In the genomic region with DNA sequence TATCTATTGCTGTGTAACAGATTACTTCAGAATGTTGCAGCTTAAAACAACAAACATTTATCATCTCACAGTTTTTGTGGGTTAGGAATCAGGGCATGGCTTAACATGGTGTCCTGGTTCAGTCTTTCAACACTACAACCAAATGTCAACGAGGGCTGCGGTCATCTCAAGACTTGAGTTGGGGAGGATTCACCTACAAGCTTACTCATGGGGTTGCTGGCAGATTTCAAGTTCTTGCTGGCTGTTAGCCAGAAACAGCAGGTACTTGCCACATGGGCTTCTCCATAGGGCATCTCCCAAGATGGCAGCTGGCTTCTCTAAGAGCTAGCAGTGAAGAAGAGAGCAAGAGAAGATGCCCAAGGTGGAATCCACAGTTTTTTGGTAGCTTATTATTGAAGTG, we compare ENCODE assay signal across 23 cellular contexts. TPM values are rescaled to one million over a fixed set of nuclear protein-coding genes. Genes with fewer than 3 reads are reported as not detected.
"Had no signal": no experiment of that assay in that cellular context is flagged by ENCODE, and none has a peak within 500 bp of the region (broad histone marks: within the 10 kb centered on the region; RNA-seq: fewer than 3 reads in every experiment).

No MANE protein-coding gene starts in this region.

- DNase-seq: activated CD4-positive, alpha-beta T cell treated with anti-CD3 and anti-CD28 coated beads, Interleukin-2, amount 10 ng/mL, durations not matched to agents 24 days and 14 days; activated CD4-positive, alpha-beta T cell treated with anti-CD3 and anti-CD28 coated beads, Interleukin-2, amount 50 U/mL, for 48 hours; activated CD4-positive, CD25-positive, alpha-beta regulatory T cell treated with anti-CD3 and anti-CD28 coated beads, Interleukin-2, amount 50 U/mL, for 72 hours; activated CD8-positive, alpha-beta memory T cell treated with anti-CD3 and anti-CD28 coated beads, Interleukin-2, amount 10 ng/mL, durations not matched to agents 7 days and 5 days; activated effector memory CD4-positive, alpha-beta T cell treated with Interleukin-2 at 50 U/mL for 16 hours; activated naive CD4-positive, alpha-beta T cell; activated T-cell treated with anti-CD3 and anti-CD28 coated beads, Interleukin-2, amount 50 U/mL, for 24 hours; amniotic stem cell; body of pancreas; NCI-H1092; NCI-H1417; NCI-H1930; NCI-H345; NCI-H510A; NCI-H526 treated with DMSO at 0.1 percent for 48 hours; SHP77 had no signal

- H3K4me1 ChIP-seq: ascending aorta, body of pancreas had no signal

- FAIRE-seq: RCC 7860 had no signal

- H3K9me3 Mint-ChIP-seq: activated CD4-positive, alpha-beta T cell treated with anti-CD3 and anti-CD28 coated beads, Interleukin-2, amount 10 ng/mL, durations not matched to agents 24 days and 14 days; activated naive CD4-positive, alpha-beta T cell treated with anti-CD3 and anti-CD28 coated beads, Interleukin-2, amount 50 U/mL, for 24 hours; activated T-cell treated with anti-CD3 and anti-CD28 coated beads, Interleukin-2, amount 50 U/mL, for 24 hours; activated T-helper 1 cell treated with anti-CD3 and anti-CD28 coated beads, Interleukin-12 subunit alpha, Interleukin-12 subunit beta, Interleukin-2, Interleukin-4 antibody, amounts not matched to agents 30 ng/mL and 10 ng/mL and 1 ng/mL, durations not matched to agents 14 hours and 24 hours and 36 hours; T-helper 1 cell treated with Interleukin-12 subunit alpha and Interleukin-12 subunit beta and Interleukin-4 antibody, amounts not matched to agents 30 μg/mL and 1 μg/mL, for 36 hours; WTC11 had no signal

- H3K27me3 ChIP-seq: ascending aorta, body of pancreas, cardiac muscle cell had no signal

- H3K4me3 Mint-ChIP-seq: activated CD4-positive, alpha-beta T cell treated with anti-CD3 and anti-CD28 coated beads, Interleukin-2, amount 10 ng/mL, durations not matched to agents 24 days and 14 days; activated CD8-positive, alpha-beta memory T cell treated with anti-CD3 and anti-CD28 coated beads, Interleukin-2, amount 10 ng/mL, durations not matched to agents 7 days and 5 days; activated naive CD4-positive, alpha-beta T cell treated with anti-CD3 and anti-CD28 coated beads, Interleukin-2, amount 50 U/mL, for 24 hours; activated T-cell treated with anti-CD3 and anti-CD28 coated beads, Interleukin-2, amount 50 U/mL, for 24 hours; activated T-helper 1 cell treated with anti-CD3 and anti-CD28 coated beads, Interleukin-12 subunit alpha, Interleukin-12 subunit beta, Interleukin-2, Interleukin-4 antibody, amounts not matched to agents 30 ng/mL and 10 ng/mL and 1 ng/mL, durations not matched to agents 14 hours and 24 hours and 36 hours; T-helper 1 cell treated with Interleukin-12 subunit alpha and Interleukin-12 subunit beta and Interleukin-4 antibody, amounts not matched to agents 30 μg/mL and 1 μg/mL, for 36 hours; WTC11 had no signal

- H3K4me3 ChIP-seq: ascending aorta, body of pancreas, cardiac muscle cell had no signal

- ATAC-seq: activated CD8-positive, alpha-beta memory T cell treated with anti-CD3 and anti-CD28 coated beads, Interleukin-2, amount 10 ng/mL, durations not matched to agents 7 days and 5 days; body of pancreas; WTC11 had no signal

- H3K36me3 Mint-ChIP-seq: activated CD8-positive, alpha-beta memory T cell treated with anti-CD3 and anti-CD28 coated beads, Interleukin-2, amount 10 ng/mL, durations not matched to agents 7 days and 5 days; activated naive CD4-positive, alpha-beta T cell treated with anti-CD3 and anti-CD28 coated beads, Interleukin-2, amount 50 U/mL, for 24 hours; WTC11 had no signal

- H3K36me3 ChIP-seq: ascending aorta, cardiac muscle cell had no signal

- H3K27ac Mint-ChIP-seq: activated CD4-positive, alpha-beta T cell treated with anti-CD3 and anti-CD28 coated beads, Interleukin-2, amount 10 ng/mL, durations not matched to agents 24 days and 14 days; activated CD8-positive, alpha-beta memory T cell treated with anti-CD3 and anti-CD28 coated beads, Interleukin-2, amount 10 ng/mL, durations not matched to agents 7 days and 5 days; activated naive CD4-positive, alpha-beta T cell treated with anti-CD3 and anti-CD28 coated beads, Interleukin-2, amount 50 U/mL, for 24 hours; activated T-cell treated with anti-CD3 and anti-CD28 coated beads, Interleukin-2, amount 50 U/mL, for 24 hours; activated T-helper 1 cell treated with anti-CD3 and anti-CD28 coated beads, Interleukin-12 subunit alpha, Interleukin-12 subunit beta, Interleukin-2, Interleukin-4 antibody, amounts not matched to agents 30 ng/mL and 10 ng/mL and 1 ng/mL, durations not matched to agents 14 hours and 24 hours and 36 hours; T-helper 1 cell treated with Interleukin-12 subunit alpha and Interleukin-12 subunit beta and Interleukin-4 antibody, amounts not matched to agents 30 μg/mL and 1 μg/mL, for 36 hours; WTC11 had no signal

- H3K27ac ChIP-seq: ascending aorta, body of pancreas, cardiac muscle cell had no signal

- H3K4me1 Mint-ChIP-seq: activated CD4-positive, alpha-beta T cell treated with anti-CD3 and anti-CD28 coated beads, Interleukin-2, amount 10 ng/mL, durations not matched to agents 24 days and 14 days; activated CD8-positive, alpha-beta memory T cell treated with anti-CD3 and anti-CD28 coated beads, Interleukin-2, amount 10 ng/mL, durations not matched to agents 7 days and 5 days; activated naive CD4-positive, alpha-beta T cell treated with anti-CD3 and anti-CD28 coated beads, Interleukin-2, amount 50 U/mL, for 24 hours; WTC11 had no signal

- H3K9me3 ChIP-seq: ascending aorta, body of pancreas had no signal

RNA-seq across cellular contexts. Expression of a gene that starts 42.4 kb away (rescaled TPM):
- total RNA-seq: ascending aorta, WTC11 had no signal
- polyA plus RNA-seq: cardiac muscle cell had no signal
